ENCODE assay signal across 11 cellular contexts in genomic region chr3:71563827-71564226, GRCh38. TPM values are rescaled to one million over a fixed set of nuclear protein-coding genes. Genes with fewer than 3 reads are reported as not detected.
DNase-seq lines count a peak whose midpoint lies in the region; ATAC-seq and TF ChIP-seq lines count a peak whose summit lies in the region.
"Had no signal": no experiment of that assay in that cellular context is flagged by ENCODE, and none has a peak within 500 bp of the region (broad histone marks: within the 10 kb centered on the region; RNA-seq: fewer than 3 reads in every experiment).

No MANE protein-coding gene starts in this region.

- no peaks in the 10 kb centered on the region for H3K36me3 ChIP-seq in CD8-positive, alpha-beta memory T cell (ENCODE audit: insufficient read depth, low read length)

- no peaks in the 10 kb centered on the region for H3K9me3 ChIP-seq in CD8-positive, alpha-beta memory T cell (ENCODE audit: low read length)

- no peaks in the 10 kb centered on the region for H3K27me3 ChIP-seq in CD8-positive, alpha-beta memory T cell (ENCODE audit: insufficient read depth, low read length, poor library complexity, severe bottlenecking)
- H3K27me3 ChIP-seq: dorsolateral prefrontal cortex had no signal

- DNase-seq in germinal center (ENCODE audit: low spot score) (peak; percentile 73), type B pancreatic cell (ENCODE audit: extremely low spot score, unreplicated experiment) (no peak)
- DNase-seq in activated T-cell treated with anti-CD3 and anti-CD28 coated beads, Interleukin-2, amount 50 U/mL, for 72 hours, result no peak
- no peak for DNase-seq in CD8-positive, alpha-beta memory T cell
- no peak for DNase-seq in activated T-cell treated with anti-CD3 and anti-CD28 coated beads, Interleukin-2, amount 50 U/mL, for 48 hours
- DNase-seq: dorsolateral prefrontal cortex, NCI-H2081 treated with DMSO at 0.1 percent for 48 hours had no signal

- ATAC-seq in GM19023 (IDR thresholded peaks at IDR 0.05; ENCODE audit: unreplicated experiment) (peak; percentile 83), HG02610 (IDR thresholded peaks at IDR 0.05; ENCODE audit: unreplicated experiment) (peak; percentile 70), HG03460 (IDR thresholded peaks at IDR 0.05; ENCODE audit: unreplicated experiment) (peak; percentile 89)
- no peak for ATAC-seq in activated T-cell treated with anti-CD3 and anti-CD28 coated beads, Interleukin-2, amount 50 U/mL, for 72 hours (replicated peaks in 1 of 2)

- no peak overlapping the region for H3K27ac Mint-ChIP-seq in type B pancreatic cell
- H3K27ac Mint-ChIP-seq in activated T-cell treated with anti-CD3 and anti-CD28 coated beads, Interleukin-2, amount 50 U/mL, for 72 hours, result no peak overlapping the region
- no peak overlapping the region for H3K27ac Mint-ChIP-seq in CD8-positive, alpha-beta memory T cell

- no peaks in the 10 kb centered on the region for H3K4me1 ChIP-seq in CD8-positive, alpha-beta memory T cell (ENCODE audit: insufficient read depth, low read length)
- H3K4me1 ChIP-seq: parathyroid adenoma had no signal

- TF ChIP-seq CTCF in type B pancreatic cell (conservative IDR thresholded peaks at IDR 0.05), result no peak

- POLR2A ChIA-PET in CD8-positive, alpha-beta memory T cell (lab: Charles Lee), result interaction anchor here (0.6 kb wide), 1 partner anchor 16 kb away, joined by 3 read pairs; no protein-coding TSS in a partner anchor

- peaks cover 62% of the 10 kb centered on the region for H3K36me3 Mint-ChIP-seq in type B pancreatic cell
- H3K36me3 Mint-ChIP-seq in activated T-cell treated with anti-CD3 and anti-CD28 coated beads, Interleukin-2, amount 50 U/mL, for 72 hours (ENCODE audit: insufficient read depth in 2 of 2), result peaks cover 2 to 18% of the 10 kb centered on the region in 2 donors
- H3K36me3 Mint-ChIP-seq in CD8-positive, alpha-beta memory T cell, result peaks cover 7 to 13% (median 12%) of the 10 kb centered on the region in 3 donors

- peaks cover 5% of the 10 kb centered on the region for H3K9me3 Mint-ChIP-seq in type B pancreatic cell
- peaks cover 1 to 2% of the 10 kb centered on the region in 2 donors for H3K9me3 Mint-ChIP-seq in activated T-cell treated with anti-CD3 and anti-CD28 coated beads, Interleukin-2, amount 50 U/mL, for 72 hours
- peaks cover 0 to 6% (median 0%) of the 10 kb centered on the region in 5 donors for H3K9me3 Mint-ChIP-seq in CD8-positive, alpha-beta memory T cell

- H3K4me3 Mint-ChIP-seq in type B pancreatic cell, result no peak overlapping the region
- H3K4me3 Mint-ChIP-seq in activated T-cell treated with anti-CD3 and anti-CD28 coated beads, Interleukin-2, amount 50 U/mL, for 72 hours, result no peak overlapping the region
- no peak overlapping the region for H3K4me3 Mint-ChIP-seq in CD8-positive, alpha-beta memory T cell

- peaks cover 9% of the 10 kb centered on the region for H3K4me1 Mint-ChIP-seq in type B pancreatic cell (ENCODE audit: unreplicated experiment)
- H3K4me1 Mint-ChIP-seq in activated T-cell treated with anti-CD3 and anti-CD28 coated beads, Interleukin-2, amount 50 U/mL, for 72 hours (ENCODE audit: low read depth), result no peaks in the 10 kb centered on the region
- peaks cover 0 to 4% (median 3%) of the 10 kb centered on the region in 3 donors for H3K4me1 Mint-ChIP-seq in CD8-positive, alpha-beta memory T cell

- H3K4me3 ChIP-seq in CD8-positive, alpha-beta memory T cell (ENCODE audit: low read length), result no peak overlapping the region
- H3K4me3 ChIP-seq: dorsolateral prefrontal cortex had no signal

- no peaks in the 10 kb centered on the region for H3K27me3 Mint-ChIP-seq in type B pancreatic cell
- no peaks in the 10 kb centered on the region for H3K27me3 Mint-ChIP-seq in activated T-cell treated with anti-CD3 and anti-CD28 coated beads, Interleukin-2, amount 50 U/mL, for 72 hours (ENCODE audit: low read depth)
- no peaks in the 10 kb centered on the region for H3K27me3 Mint-ChIP-seq in CD8-positive, alpha-beta memory T cell

- no peak overlapping the region for H3K27ac ChIP-seq in CD8-positive, alpha-beta memory T cell (ENCODE audit: low read depth, low read length)
- H3K27ac ChIP-seq: dorsolateral prefrontal cortex, parathyroid adenoma had no signal

- CTCF ChIA-PET in CD8-positive, alpha-beta memory T cell (lab: Charles Lee), result no interaction called here

RNA-seq across cellular contexts. Expression of gene FOXP1, which starts 19.7 kb away (rescaled TPM):
- total RNA-seq in type B pancreatic cell (ENCODE audit: low replicate concordance), result 113 and 127 TPM in 2 replicates
- total RNA-seq in activated T-cell treated with anti-CD3 and anti-CD28 coated beads, Interleukin-2, amount 50 U/mL, for 72 hours, result 100 to 1,000 TPM; 124 to 156 TPM
- total RNA-seq in CD8-positive, alpha-beta memory T cell, result 100 to 1,000 TPM; 142 to 147 TPM
- polyA plus RNA-seq in CD8-positive, alpha-beta memory T cell, result 185 TPM

Comparison
In these comparisons a context has a peak if more than half of its experiments do, and no peak if none do; other contexts are left out.
1. ATAC-seq: peak in GM19023 (single experiment), HG02610 (single experiment) and HG03460 (single experiment); none in activated T-cell treated with anti-CD3 and anti-CD28 coated beads, Interleukin-2, amount 50 U/mL, for 72 hours (0 of 2).